10 cellular contexts compared by ENCODE assay signal in the genomic region with DNA sequence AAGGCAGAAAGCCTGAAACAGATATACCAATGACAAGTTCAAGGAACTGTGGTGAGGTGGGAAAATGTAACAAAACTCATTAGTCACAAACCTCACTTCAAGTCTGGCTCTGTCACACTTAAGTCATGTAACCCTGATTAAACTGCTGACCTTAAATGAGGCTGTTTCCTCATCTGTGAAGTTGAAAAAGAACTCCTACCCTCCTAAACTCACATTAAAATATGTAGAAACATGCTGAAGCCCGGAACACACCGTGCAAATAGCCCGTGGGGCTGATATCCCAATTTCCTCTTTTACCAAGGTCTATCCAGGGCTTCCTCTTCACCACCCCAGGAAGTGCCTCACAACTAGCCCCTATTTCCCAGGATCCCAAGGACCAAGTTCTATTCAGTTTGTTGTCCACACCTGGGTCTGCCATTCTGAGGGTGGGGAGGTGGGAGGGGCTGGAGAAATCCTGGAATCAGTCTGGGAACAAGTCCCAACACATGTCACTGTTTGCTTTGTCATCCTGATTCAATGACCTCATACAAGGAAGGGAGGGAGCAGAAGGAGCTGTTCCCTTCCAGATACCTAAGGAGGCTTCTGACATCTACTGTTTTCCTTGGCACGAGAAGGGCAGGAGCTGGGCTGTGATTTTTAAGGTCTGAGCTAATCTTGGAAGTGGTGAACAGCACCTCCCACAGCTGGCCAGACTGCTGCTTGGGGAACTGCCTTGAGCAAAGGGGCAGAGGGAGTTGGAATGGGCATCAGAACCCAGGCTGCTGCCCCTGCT. TPM values are rescaled to one million over a fixed set of nuclear protein-coding genes. Genes with fewer than 3 reads are reported as not detected.
DNase-seq lines count a peak whose midpoint lies in the region; ATAC-seq and TF ChIP-seq lines count a peak whose summit lies in the region.
"Had no signal": no experiment of that assay in that cellular context is flagged by ENCODE, and none has a peak within 500 bp of the region (broad histone marks: within the 10 kb centered on the region; RNA-seq: fewer than 3 reads in every experiment).

No MANE protein-coding gene starts in this region.

- H3K36me3 Mint-ChIP-seq in nephron (ENCODE audit: low read depth) = no peaks in the 10 kb centered on the region
- H3K36me3 Mint-ChIP-seq in effector memory CD8-positive, alpha-beta T cell (ENCODE audit: insufficient read depth) = no peaks in the 10 kb centered on the region
- no peaks in the 10 kb centered on the region for H3K36me3 Mint-ChIP-seq in CD8-positive, alpha-beta memory T cell
- H3K36me3 Mint-ChIP-seq: naive B cell had no signal

- no peak for ATAC-seq in effector memory CD8-positive, alpha-beta T cell (replicated peaks)
- ATAC-seq in HG03457 (IDR thresholded peaks at IDR 0.05; ENCODE audit: unreplicated experiment) = no peak

- DNase-seq in DMS53 treated with DMSO at 0.1 percent for 48 hours (lab: John Stamatoyannopoulos, UW; ENCODE audit: unreplicated experiment) (peak; percentile 60), NCI-H2029 treated with DMSO at 0.1 percent for 48 hours (lab: John Stamatoyannopoulos, UW) (peak; percentile 60)
- no peak for DNase-seq in effector memory CD8-positive, alpha-beta T cell
- DNase-seq in activated effector memory CD4-positive, alpha-beta T cell treated with anti-CD3 and anti-CD28 coated beads, Interleukin-2, amount 50 U/mL, for 16 hours = no peak
- DNase-seq in CD8-positive, alpha-beta memory T cell = no peak
- DNase-seq: naive B cell had no signal

- no peak overlapping the region for H3K27ac ChIP-seq in CD8-positive, alpha-beta memory T cell (ENCODE audit: low read depth, low read length)
- H3K27ac ChIP-seq: KMS-11 had no signal

- H3K9ac ChIP-seq in endocrine pancreas (ENCODE audit: control insufficient read depth, insufficient read depth, low read length) = peak overlapping the region; percentile 11
- H3K9ac ChIP-seq: KMS-11 had no signal

- H3K27ac Mint-ChIP-seq in nephron = peak overlapping the region; percentile 11 to 74 (median 65)
- H3K27ac Mint-ChIP-seq in effector memory CD8-positive, alpha-beta T cell = no peak overlapping the region
- H3K27ac Mint-ChIP-seq in CD8-positive, alpha-beta memory T cell = peak overlapping the region in 1 of 8 donors; percentile 24
- H3K27ac Mint-ChIP-seq: naive B cell had no signal

- no peaks in the 10 kb centered on the region for H3K36me3 ChIP-seq in endocrine pancreas (ENCODE audit: control insufficient read depth, insufficient read depth, low read length)
- H3K36me3 ChIP-seq in CD8-positive, alpha-beta memory T cell (ENCODE audit: insufficient read depth, low read length) = no peaks in the 10 kb centered on the region

- CTCF ChIA-PET in CD8-positive, alpha-beta memory T cell (lab: Charles Lee) = interaction anchor here (1.4 to 1.8 kb wide), 2 partner anchors 22 to 67 kb away, joined by 4 to 7 read pairs; no protein-coding TSS in a partner anchor

- TF ChIP-seq CTCF in nephron (IDR thresholded peaks at IDR 0.05; ENCODE audit: unreplicated experiment in 3 of 3) = no peak

- H3K9me3 Mint-ChIP-seq in nephron = no peaks in the 10 kb centered on the region
- no peaks in the 10 kb centered on the region for H3K9me3 Mint-ChIP-seq in effector memory CD8-positive, alpha-beta T cell
- no peaks in the 10 kb centered on the region for H3K9me3 Mint-ChIP-seq in CD8-positive, alpha-beta memory T cell
- H3K9me3 Mint-ChIP-seq: naive B cell had no signal

- peaks cover 37% of the 10 kb centered on the region for H3K4me1 Mint-ChIP-seq in nephron
- peaks cover 0 to 1% of the 10 kb centered on the region in 2 donors for H3K4me1 Mint-ChIP-seq in effector memory CD8-positive, alpha-beta T cell (ENCODE audit: low read depth in 2 of 2)
- peaks cover 4 to 6% (median 4%) of the 10 kb centered on the region in 3 donors for H3K4me1 Mint-ChIP-seq in CD8-positive, alpha-beta memory T cell
- H3K4me1 Mint-ChIP-seq: naive B cell had no signal

- POLR2A ChIA-PET in CD8-positive, alpha-beta memory T cell (lab: Charles Lee) = no interaction called here

- H3K4me1 ChIP-seq in endocrine pancreas (ENCODE audit: control insufficient read depth, insufficient read depth, low read length) = no peaks in the 10 kb centered on the region
- H3K4me1 ChIP-seq in CD8-positive, alpha-beta memory T cell (ENCODE audit: insufficient read depth, low read length) = peaks cover 6% of the 10 kb centered on the region

- H3K27me3 ChIP-seq in endocrine pancreas (ENCODE audit: control insufficient read depth, insufficient read depth, low read length) = no peaks in the 10 kb centered on the region
- H3K27me3 ChIP-seq in CD8-positive, alpha-beta memory T cell (ENCODE audit: insufficient read depth, low read length, poor library complexity, severe bottlenecking) = no peaks in the 10 kb centered on the region

- H3K4me3 Mint-ChIP-seq in nephron = no peak overlapping the region
- no peak overlapping the region for H3K4me3 Mint-ChIP-seq in effector memory CD8-positive, alpha-beta T cell
- no peak overlapping the region for H3K4me3 Mint-ChIP-seq in CD8-positive, alpha-beta memory T cell
- H3K4me3 Mint-ChIP-seq: naive B cell had no signal

- no peaks in the 10 kb centered on the region for H3K27me3 Mint-ChIP-seq in nephron (ENCODE audit: low read depth)
- H3K27me3 Mint-ChIP-seq in effector memory CD8-positive, alpha-beta T cell = no peaks in the 10 kb centered on the region
- no peaks in the 10 kb centered on the region for H3K27me3 Mint-ChIP-seq in CD8-positive, alpha-beta memory T cell

- H3K4me3 ChIP-seq in endocrine pancreas (ENCODE audit: control insufficient read depth, insufficient read depth, low read length) = no peak overlapping the region
- no peak overlapping the region for H3K4me3 ChIP-seq in CD8-positive, alpha-beta memory T cell (ENCODE audit: low read length)

- no peaks in the 10 kb centered on the region for H3K9me3 ChIP-seq in endocrine pancreas (ENCODE audit: control insufficient read depth, low read length)
- H3K9me3 ChIP-seq in CD8-positive, alpha-beta memory T cell (ENCODE audit: low read length) = no peaks in the 10 kb centered on the region

RNA-seq across cellular contexts. Expression of a gene that starts 42.3 kb away (rescaled TPM):
- 10 to 100 TPM; 28.6 to 29.6 TPM for total RNA-seq in CD8-positive, alpha-beta memory T cell
- 29.1 TPM for polyA plus RNA-seq in CD8-positive, alpha-beta memory T cell

RNA-seq across cellular contexts. Expression of a gene that starts 42.6 kb away (rescaled TPM):
- total RNA-seq in CD8-positive, alpha-beta memory T cell = 10 to 100 TPM; 31.1 to 33.6 TPM
- 24.6 TPM for polyA plus RNA-seq in CD8-positive, alpha-beta memory T cell

Comparison
In these comparisons a context has a peak if more than half of its experiments do, and no peak if none do; other contexts are left out.
1. DNase-seq: peak in DMS53 treated with DMSO at 0.1 percent for 48 hours (single experiment) and NCI-H2029 treated with DMSO at 0.1 percent for 48 hours (single experiment); none in effector memory CD8-positive, alpha-beta T cell (0 of 3), activated effector memory CD4-positive, alpha-beta T cell treated with anti-CD3 and anti-CD28 coated beads, Interleukin-2, amount 50 U/mL, for 16 hours (single experiment) and CD8-positive, alpha-beta memory T cell (0 of 5).
2. H3K27ac Mint-ChIP-seq: peak in nephron (3 of 3); none in effector memory CD8-positive, alpha-beta T cell (0 of 2).